14 cellular contexts compared by ENCODE assay signal in genomic region chr3:32844322-32844654, GRCh38. TPM values are rescaled to one million over a fixed set of nuclear protein-coding genes. Genes with fewer than 3 reads are reported as not detected.
A peak's percentile ranks its signal among the peaks of the same experiment; 100 is the strongest.
DNase-seq lines count a peak whose midpoint lies in the region; TF ChIP-seq lines count a peak whose summit lies in the region.
"Had no signal": no experiment of that assay in that cellular context is flagged by ENCODE, and none has a peak within 500 bp of the region (broad histone marks: within the 10 kb centered on the region; RNA-seq: fewer than 3 reads in every experiment).

No MANE protein-coding gene starts in this region.

- H3K27ac Mint-ChIP-seq in glutamatergic neuron (ENCODE audit: unreplicated experiment), result peak overlapping the region; percentile 29
- H3K27ac Mint-ChIP-seq in nephron, result peak overlapping the region; percentile 73 to 96 (median 77)
- H3K27ac Mint-ChIP-seq in T-helper 2 cell treated with Interferon-gamma antibody and Interleukin-4, amounts not matched to agents 5 μg/mL and 100 μg/mL, for 36 hours, result no peak overlapping the region

- H3K27me3 ChIP-seq in NT2/D1 (ENCODE audit: insufficient read depth, insufficient read length), result no peaks in the 10 kb centered on the region

- H3K4me1 Mint-ChIP-seq in glutamatergic neuron (ENCODE audit: low read depth, unreplicated experiment) (peaks cover 71% of the 10 kb centered on the region), nephron (peaks cover 60% of the 10 kb centered on the region)
- peaks cover 15% of the 10 kb centered on the region for H3K4me1 Mint-ChIP-seq in T-helper 2 cell treated with Interferon-gamma antibody and Interleukin-4, amounts not matched to agents 5 μg/mL and 100 μg/mL, for 36 hours (ENCODE audit: low read depth)

- H3K27me3 Mint-ChIP-seq in glutamatergic neuron (ENCODE audit: unreplicated experiment) (peaks cover 4% of the 10 kb centered on the region), nephron (ENCODE audit: low read depth) (peaks cover 27% of the 10 kb centered on the region)
- peaks cover 23% of the 10 kb centered on the region for H3K27me3 Mint-ChIP-seq in T-helper 2 cell treated with Interferon-gamma antibody and Interleukin-4, amounts not matched to agents 5 μg/mL and 100 μg/mL, for 36 hours (ENCODE audit: low read depth)

- H3K4me1 ChIP-seq in ES-I3 (ENCODE audit: insufficient read depth, low read length), result peaks cover 78% of the 10 kb centered on the region
- H3K4me1 ChIP-seq in NT2/D1 (ENCODE audit: insufficient read depth, insufficient read length), result peaks cover 16% of the 10 kb centered on the region

- no peak for TF ChIP-seq CTCF in glutamatergic neuron (IDR thresholded peaks at IDR 0.05; ENCODE audit: partially characterized antibody, unreplicated experiment)
- TF ChIP-seq CTCF in nephron (IDR thresholded peaks at IDR 0.05; ENCODE audit: unreplicated experiment in 3 of 3), result no peak

- DNase-seq in NT2/D1 (ENCODE audit: low read depth, low spot score) (no peak), glutamatergic neuron (no peak), NCI-H1417 treated with DMSO at 0.1 percent for 48 hours (lab: John Stamatoyannopoulos, UW) (no peak), AG08395 (ENCODE audit: low spot score) (no peak), NCI-H345 (lab: John Stamatoyannopoulos, UW) (no peak)
- DNase-seq in T-helper 2 cell treated with Interferon-gamma antibody and Interleukin-4, amounts not matched to agents 5 μg/mL and 100 μg/mL, for 36 hours (ENCODE audit: low spot score), result no peak
- DNase-seq: AML-193, Calu3, DMS79, NCI-H2107, NCI-H226 had no signal

- H3K36me3 Mint-ChIP-seq in glutamatergic neuron (ENCODE audit: unreplicated experiment) (no peaks in the 10 kb centered on the region), nephron (ENCODE audit: low read depth) (no peaks in the 10 kb centered on the region)
- H3K36me3 Mint-ChIP-seq in T-helper 2 cell treated with Interferon-gamma antibody and Interleukin-4, amounts not matched to agents 5 μg/mL and 100 μg/mL, for 36 hours (ENCODE audit: low read depth), result no peaks in the 10 kb centered on the region

- H3K9me3 ChIP-seq in ES-I3 (ENCODE audit: control insufficient read depth, insufficient read depth, low read length) (no peaks in the 10 kb centered on the region), NT2/D1 (ENCODE audit: insufficient read depth, low read length) (no peaks in the 10 kb centered on the region)
- H3K9me3 ChIP-seq: A549 had no signal

- H3K4me3 Mint-ChIP-seq in glutamatergic neuron (ENCODE audit: unreplicated experiment) (peak overlapping the region; percentile 78), nephron (no peak overlapping the region)
- H3K4me3 Mint-ChIP-seq in T-helper 2 cell treated with Interferon-gamma antibody and Interleukin-4, amounts not matched to agents 5 μg/mL and 100 μg/mL, for 36 hours, result no peak overlapping the region

- H3K4me3 ChIP-seq in NT2/D1 (ENCODE audit: insufficient read length, low read depth), result peak overlapping the region; percentile 0
- H3K4me3 ChIP-seq: A549 had no signal

- H3K36me3 ChIP-seq in ES-I3 (ENCODE audit: insufficient read depth, low read length), result peaks cover 5% of the 10 kb centered on the region; the same call in 1 of the 2 replicates
- H3K36me3 ChIP-seq in NT2/D1 (ENCODE audit: insufficient read depth, insufficient read length, low read length), result peaks cover 2% of the 10 kb centered on the region

- H3K9me3 Mint-ChIP-seq in glutamatergic neuron (ENCODE audit: unreplicated experiment) (peaks cover 13% of the 10 kb centered on the region), nephron (no peaks in the 10 kb centered on the region)
- H3K9me3 Mint-ChIP-seq in T-helper 2 cell treated with Interferon-gamma antibody and Interleukin-4, amounts not matched to agents 5 μg/mL and 100 μg/mL, for 36 hours, result no peaks in the 10 kb centered on the region

- H3K9ac ChIP-seq in ES-I3 (ENCODE audit: low read depth, low read length) (peak overlapping the region; percentile 12; the same call in 1 of the 2 replicates), NT2/D1 (ENCODE audit: insufficient read length, low read depth) (peak overlapping the region; percentile 65)

RNA-seq across cellular contexts. Expression of gene TRIM71, which starts 26.5 kb away (rescaled TPM):
- total RNA-seq in glutamatergic neuron (ENCODE audit: unreplicated experiment), result 117 TPM
- total RNA-seq: Calu3 had no signal
